ENCODE assay signal across 8 cellular contexts in the genomic region with DNA sequence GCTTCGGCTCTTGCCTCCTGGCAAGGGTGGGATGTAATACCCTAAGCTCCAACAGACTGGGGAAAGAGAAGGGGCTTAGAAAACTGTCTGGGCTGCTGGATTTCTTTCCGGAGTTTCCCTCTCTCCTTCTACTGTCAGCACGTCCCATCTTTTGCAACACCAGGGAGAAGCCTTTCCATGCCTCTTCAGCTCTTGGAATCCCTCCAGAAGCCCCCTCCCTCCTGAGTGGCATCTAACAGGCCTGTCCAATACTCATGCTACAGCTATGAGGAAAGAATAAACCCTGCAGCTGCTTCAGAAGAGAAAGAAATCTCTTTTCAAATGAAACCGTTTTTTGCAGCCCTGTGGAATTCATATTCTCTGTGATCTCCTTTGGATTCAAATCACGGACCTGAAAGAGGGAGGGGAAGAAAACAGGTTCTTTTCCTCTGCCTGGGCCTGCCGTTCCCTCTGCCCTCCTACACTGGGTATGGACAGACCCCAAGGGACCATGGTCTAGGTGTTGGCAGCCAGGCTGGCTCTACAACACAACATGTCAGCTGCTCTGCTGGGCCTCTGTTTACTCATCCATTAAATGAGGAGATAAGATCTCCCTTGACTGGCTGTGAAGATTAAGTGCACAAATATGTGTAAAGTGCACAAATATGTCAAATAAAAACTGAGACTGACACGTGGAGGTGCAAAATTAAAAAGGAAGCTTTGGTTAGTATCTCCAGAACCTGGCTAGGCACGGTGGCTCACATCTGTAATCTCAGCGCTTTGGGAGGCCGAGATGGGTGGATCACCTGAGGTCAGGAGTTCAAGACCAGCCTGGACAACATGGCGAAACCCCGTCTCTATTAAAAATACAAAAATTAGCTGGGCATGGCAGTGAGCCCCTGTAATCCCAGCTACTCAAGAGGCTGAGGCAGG. TPM values are rescaled to one million over a fixed set of nuclear protein-coding genes. Genes with fewer than 3 reads are reported as not detected.
DNase-seq lines count a peak whose midpoint lies in the region; ATAC-seq and TF ChIP-seq lines count a peak whose summit lies in the region.

No MANE protein-coding gene starts in this region.

- no peak overlapping the region for H3K4me3 Mint-ChIP-seq in activated T-cell treated with anti-CD3 and anti-CD28 coated beads, Interleukin-2, amount 50 U/mL, for 4 hours

- TF ChIP-seq CTCF in psoas muscle (IDR thresholded peaks at IDR 0.05) (no peak), GM13977 (IDR thresholded peaks at IDR 0.05; ENCODE audit: extremely low read depth, insufficient read depth, missing control alignments) (no peak)

- peak overlapping the region; percentile 87 for H3K27ac ChIP-seq in psoas muscle

- no peaks in the 10 kb centered on the region for H3K9me3 Mint-ChIP-seq in activated T-cell treated with anti-CD3 and anti-CD28 coated beads, Interleukin-2, amount 50 U/mL, for 4 hours

- no peaks in the 10 kb centered on the region for H3K9me3 ChIP-seq in psoas muscle

- H3K4me3 ChIP-seq in psoas muscle: no peak overlapping the region

- H3K36me3 ChIP-seq in psoas muscle (ENCODE audit: insufficient read depth in 1 of 2, low read depth in 1 of 2): no peaks in the 10 kb centered on the region

- no peak for ATAC-seq in psoas muscle
- ATAC-seq in GM19395 (IDR thresholded peaks at IDR 0.05; ENCODE audit: unreplicated experiment): no peak
- ATAC-seq in activated T-cell treated with anti-CD3 and anti-CD28 coated beads, Interleukin-2, amount 50 U/mL, for 4 hours: no peak

- 54 to 61% (median 55%) methylated on average over 12 of the region's 12 CpGs for WGBS in psoas muscle, 3 donors

- intact Hi-C loops in psoas muscle (cut with DNase I): no loop called here

- DNase-seq in DMS79 treated with DMSO at 0.1 percent for 48 hours (lab: John Stamatoyannopoulos, UW) (peak; percentile 92), NCI-H345 treated with DMSO at 0.1 percent for 48 hours (lab: John Stamatoyannopoulos, UW; ENCODE audit: unreplicated experiment) (peak; percentile 61), dedifferentiated amniotic fluid mesenchymal stem cell (ENCODE audit: extremely low spot score) (peak; percentile 85), psoas muscle (no peak), GM13977 (ENCODE audit: low spot score) (no peak), cerebellar nuclear complex (lab: John Stamatoyannopoulos, UW) (no peak)
- DNase-seq in activated T-cell treated with anti-CD3 and anti-CD28 coated beads, Interleukin-2, amount 50 U/mL, for 4 hours: no peak

- peaks cover 27% of the 10 kb centered on the region for H3K4me1 ChIP-seq in psoas muscle

- no peaks in the 10 kb centered on the region for H3K27me3 Mint-ChIP-seq in activated T-cell treated with anti-CD3 and anti-CD28 coated beads, Interleukin-2, amount 50 U/mL, for 4 hours (ENCODE audit: low read depth)

- H3K36me3 Mint-ChIP-seq in activated T-cell treated with anti-CD3 and anti-CD28 coated beads, Interleukin-2, amount 50 U/mL, for 4 hours (ENCODE audit: insufficient read depth): no peaks in the 10 kb centered on the region

- in situ Hi-C loops in GM13977 (cut with MboI; ENCODE audit: low pct_unique_long_range_greater_than_20kb, low sequenced_read_pairs, unreplicated experiment): no loop called here

- no peaks in the 10 kb centered on the region for H3K27me3 ChIP-seq in psoas muscle (ENCODE audit: insufficient read depth in 3 of 3, low read length in 2 of 3)

- H3K4me1 Mint-ChIP-seq in activated T-cell treated with anti-CD3 and anti-CD28 coated beads, Interleukin-2, amount 50 U/mL, for 4 hours (ENCODE audit: low read depth): peaks cover 31% of the 10 kb centered on the region

RNA-seq across cellular contexts. Expression of gene CAPN2, which starts 6.0 kb away (rescaled TPM):
- 100 to 1,000 TPM in 3 of 4 donors, 10 to 100 TPM in 1; 77.1 to 151 (median 105) TPM for total RNA-seq in psoas muscle
- 100 to 1,000 TPM in 1 of 3 donors, 10 to 100 TPM in 2; 47.6 to 157 (median 73.2) TPM for polyA plus RNA-seq in psoas muscle
- 10 to 100 TPM; 19.0 to 25.1 (median 19.2) TPM for total RNA-seq in activated T-cell treated with anti-CD3 and anti-CD28 coated beads, Interleukin-2, amount 50 U/mL, for 4 hours

RNA-seq across cellular contexts. Expression of gene CAPN8, which starts 40.8 kb away (rescaled TPM):
- 1 to 10 TPM in 2 of 4 donors, under 1 TPM in 1, not detected in 1; 0.78 to 5.4 (median 2.1) TPM for total RNA-seq in psoas muscle
- under 1 TPM in 2 of 3 donors, not detected in 1; 0.04 to 0.09 TPM for polyA plus RNA-seq in psoas muscle
- not detected for total RNA-seq in activated T-cell treated with anti-CD3 and anti-CD28 coated beads, Interleukin-2, amount 50 U/mL, for 4 hours

Comparison
In these comparisons a context has a peak if more than half of its experiments do, and no peak if none do; other contexts are left out.
1. DNase-seq: peak in DMS79 treated with DMSO at 0.1 percent for 48 hours (single experiment), NCI-H345 treated with DMSO at 0.1 percent for 48 hours (single experiment) and dedifferentiated amniotic fluid mesenchymal stem cell (single experiment); none in psoas muscle (0 of 2), GM13977 (single experiment), cerebellar nuclear complex (0 of 2) and activated T-cell treated with anti-CD3 and anti-CD28 coated beads, Interleukin-2, amount 50 U/mL, for 4 hours (single experiment).